ENCODE assay signal across 21 cellular contexts in the genomic region with DNA sequence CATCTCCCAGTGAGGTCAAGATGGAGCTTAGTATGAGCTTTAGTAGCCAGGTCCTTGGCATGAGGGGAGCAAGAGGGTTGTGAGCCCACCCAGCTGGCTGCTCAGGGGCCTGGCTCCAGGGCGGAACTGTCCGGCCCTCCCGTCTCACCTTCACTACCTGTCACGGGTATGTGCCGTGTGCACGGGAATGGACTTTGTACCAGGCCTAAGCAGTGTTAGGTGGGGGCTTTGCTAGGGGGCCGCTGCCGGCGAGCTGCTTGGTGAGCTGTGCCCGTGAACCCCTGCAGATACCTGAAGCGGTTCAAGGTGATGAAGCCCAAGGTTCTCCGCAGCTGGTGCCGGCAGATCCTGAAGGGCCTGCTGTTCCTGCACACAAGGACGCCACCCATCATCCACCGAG. TPM values are rescaled to one million over a fixed set of nuclear protein-coding genes. Genes with fewer than 3 reads are reported as not detected.
"Had no signal": no experiment of that assay in that cellular context is flagged by ENCODE, and none has a peak within 500 bp of the region (broad histone marks: within the 10 kb centered on the region; RNA-seq: fewer than 3 reads in every experiment).

No MANE protein-coding gene starts in this region.

- H3K9me3 ChIP-seq: esophagus squamous epithelium, gastroesophageal sphincter, left ventricle myocardium inferior, sigmoid colon, thoracic aorta, upper lobe of left lung had no signal

- H3K27me3 ChIP-seq: brain microvascular endothelial cell, gastroesophageal sphincter, sigmoid colon, upper lobe of left lung had no signal

- H3K27ac ChIP-seq: brain microvascular endothelial cell, coronary artery, esophagus squamous epithelium, thoracic aorta, upper lobe of left lung had no signal

- H3K4me3 ChIP-seq: coronary artery, esophagus squamous epithelium, gastroesophageal sphincter, left ventricle myocardium inferior, sigmoid colon, thoracic aorta, upper lobe of left lung had no signal

- ATAC-seq: activated CD8-positive, alpha-beta T cell treated with anti-CD3 and anti-CD28 coated beads, Interleukin-2, amount 10 ng/mL, durations not matched to agents 7 days and 5 days; activated naive CD4-positive, alpha-beta T cell treated with anti-CD3 and anti-CD28 coated beads, Interleukin-2, amount 50 U/mL, for 72 hours; activated T-helper 17 cell treated with anti-CD3 and anti-CD28 coated beads, Interleukin-2, amount 50 U/mL, for 72 hours; gastroesophageal sphincter had no signal

- H3K36me3 ChIP-seq: brain microvascular endothelial cell, esophagus squamous epithelium, thoracic aorta, upper lobe of left lung had no signal

- DNase-seq: activated CD4-positive, alpha-beta T cell treated with anti-CD3 and anti-CD28 coated beads for 1 hour; activated CD4-positive, alpha-beta T cell treated with anti-CD3 and anti-CD28 coated beads, Interleukin-2, amount 50 U/mL, for 1 hour; activated CD8-positive, alpha-beta T cell treated with anti-CD3 and anti-CD28 coated beads, Interleukin-2, amount 10 ng/mL, durations not matched to agents 7 days and 5 days; activated T-cell treated with anti-CD3 and anti-CD28 coated beads, Interleukin-2, amount 50 U/mL, for 1 hour; brain microvascular endothelial cell; endodermal cell; esophagus squamous epithelium; nephron progenitor cell; retina; sigmoid colon; stimulated activated CD4-positive, alpha-beta T cell treated with anti-CD3 and anti-CD28 coated beads, Interleukin-4, amount 100 ng/mL, for 1 hour; stimulated activated naive CD4-positive, alpha-beta T cell; T-helper 1 cell had no signal

RNA-seq across cellular contexts. Expression of gene WNK2, which starts 46.7 kb away (rescaled TPM):
- total RNA-seq: activated CD8-positive, alpha-beta T cell treated with anti-CD3 and anti-CD28 coated beads, Interleukin-2, amount 10 ng/mL, durations not matched to agents 7 days and 5 days had no signal
- polyA plus RNA-seq: keratinocyte had no signal
